Comparison of ENCODE assay signal across 1 cellular context in genomic region chr12:110728628-110729027, GRCh38.
TF ChIP-seq lines count a peak whose summit lies in the region.

No MANE protein-coding gene starts in this region.

TF ChIP-seq in HCT116, 20 proteins besides CTCF, POLR2A, EP300 and RAD21 (continued from another document):
- TF ChIP-seq REST (IDR thresholded peaks at IDR 0.05; ENCODE audit: low read depth), result no peak
- TF ChIP-seq ZNF274 (IDR thresholded peaks at IDR 0.05; ENCODE audit: low read depth, low read length), result no peak
- no peak for TF ChIP-seq EGR1 (IDR thresholded peaks at IDR 0.05; ENCODE audit: low read depth)
- TF ChIP-seq EZH2phosphoT487 (IDR thresholded peaks at IDR 0.05; ENCODE audit: borderline replicate concordance), result no peak
- no peak for TF ChIP-seq SP1 (IDR thresholded peaks at IDR 0.05; ENCODE audit: low read depth)
- TF ChIP-seq ELF1 (IDR thresholded peaks at IDR 0.05; ENCODE audit: borderline replicate concordance, low read depth), result no peak
- TF ChIP-seq YY1 (IDR thresholded peaks at IDR 0.05; ENCODE audit: extremely low read depth, insufficient replicate concordance, low read depth, low read length), result no peak
